11 cellular contexts compared by ENCODE assay signal in the genomic region with DNA sequence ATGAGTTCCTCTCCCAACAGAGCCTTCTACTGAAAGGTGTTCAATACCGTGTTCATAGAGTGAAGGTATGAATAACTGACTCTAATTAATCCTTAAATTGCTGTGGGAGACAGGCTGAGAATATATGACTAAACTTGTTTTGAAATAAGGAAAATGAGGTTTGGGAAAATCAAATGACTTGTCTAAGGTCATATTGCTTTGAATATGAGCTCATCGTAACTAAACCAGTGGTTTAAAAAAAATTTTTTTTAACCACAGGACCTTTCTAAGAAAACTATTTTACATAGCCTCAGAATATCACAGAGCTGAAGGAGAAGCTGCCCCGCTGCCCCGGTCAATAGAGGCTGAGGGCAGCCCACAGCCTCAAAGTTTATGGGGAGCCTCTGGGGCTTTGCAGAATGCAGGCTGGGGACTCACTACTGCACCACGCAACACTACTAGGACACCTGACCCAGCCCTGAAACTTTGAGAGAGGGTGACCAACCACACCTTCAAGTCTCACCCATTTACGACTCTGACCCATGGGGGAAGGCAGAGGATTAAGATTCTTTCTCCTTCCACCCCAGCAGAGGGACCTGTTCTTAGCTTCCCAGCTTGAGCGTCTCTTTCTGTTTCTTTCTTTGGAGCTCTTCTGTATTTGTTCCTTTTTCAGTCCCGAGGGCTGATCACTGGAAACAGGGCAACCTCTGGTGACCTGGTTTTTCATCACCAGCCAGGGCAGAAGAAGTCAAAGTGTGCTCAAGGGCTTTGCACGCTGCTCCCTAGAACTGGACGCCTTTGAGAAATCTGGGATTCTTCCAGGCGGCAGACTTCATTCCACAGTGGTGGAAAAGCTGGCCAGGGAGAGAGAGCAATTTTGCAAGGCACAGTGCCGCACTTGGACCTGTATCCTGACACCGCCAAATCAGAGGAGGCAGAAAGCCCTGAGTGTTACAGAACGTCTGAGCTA.
DNase-seq lines count a peak whose midpoint lies in the region; ATAC-seq and TF ChIP-seq lines count a peak whose summit lies in the region.
"Had no signal": no experiment of that assay in that cellular context is flagged by ENCODE, and none has a peak within 500 bp of the region (broad histone marks: within the 10 kb centered on the region; RNA-seq: fewer than 3 reads in every experiment).

No MANE protein-coding gene starts in this region.

- H3K9me3 ChIP-seq in right cardiac atrium (ENCODE audit: control insufficient read depth, low read length) (no peaks in the 10 kb centered on the region), vagina (no peaks in the 10 kb centered on the region)

- H3K4me3 ChIP-seq in right cardiac atrium (ENCODE audit: low read length) (no peak overlapping the region), vagina (no peak overlapping the region), lower leg skin (ENCODE audit: low read depth, poor library complexity, severe bottlenecking) (no peak overlapping the region)

- ATAC-seq in HG03432 (IDR thresholded peaks at IDR 0.05; ENCODE audit: unreplicated experiment) = peak; percentile 60
- peak; percentile 70 to 86 for ATAC-seq in right cardiac atrium
- ATAC-seq: Panc1 had no signal

- CTCF ChIA-PET in activated CD4-positive, alpha-beta T cell treated with anti-CD3 and anti-CD28 coated beads, Interleukin-2, amount 10 ng/mL, durations not matched to agents 7 days and 5 days (lab: Charles Lee) = interaction anchor here (0.6 to 1.5 kb wide), 4 partner anchors 11 to 425 kb away, joined by 3 to 4 read pairs (median 3); no protein-coding TSS in a partner anchor

- H3K27ac ChIP-seq in right cardiac atrium (ENCODE audit: low read length) = peak overlapping the region; percentile 13
- H3K27ac ChIP-seq in vagina = no peak overlapping the region
- H3K27ac ChIP-seq: HL-60 had no signal

- peak; percentile 6 for DNase-seq in stimulated activated CD4-positive, alpha-beta T cell treated with anti-CD3 and anti-CD28 coated beads, Interleukin-15, amount 100 ng/mL, for 24 hours
- no peak for DNase-seq in stimulated activated CD4-positive, alpha-beta T cell treated with anti-CD3 and anti-CD28 coated beads, Interleukin-4, amount 100 ng/mL, for 24 hours
- DNase-seq in right cardiac atrium = peak; percentile 55 to 80 (median 76)
- no peak for DNase-seq in vagina (ENCODE audit: extremely low spot score in 2 of 2)
- DNase-seq in NK-92 treated with Interleukin-12 subunit alpha and Interleukin-12 subunit beta, amount 100 ng/mL, for 24 hours (lab: John Stamatoyannopoulos, UW) = no peak
- no peak for DNase-seq in lower leg skin (ENCODE audit: low spot score in 2 of 2)
- no peak for DNase-seq in activated CD4-positive, alpha-beta T cell treated with anti-CD3 and anti-CD28 coated beads, Interleukin-2, amount 10 ng/mL, durations not matched to agents 7 days and 5 days

- H3K27ac Mint-ChIP-seq in activated CD4-positive, alpha-beta T cell treated with anti-CD3 and anti-CD28 coated beads, Interleukin-2, amount 10 ng/mL, durations not matched to agents 7 days and 5 days = no peak overlapping the region
- H3K27ac Mint-ChIP-seq: activated naive CD4-positive, alpha-beta T cell treated with anti-CD3 and anti-CD28 coated beads, Interleukin-2, amount 50 U/mL, for 24 hours had no signal

- H3K36me3 ChIP-seq in vagina = no peaks in the 10 kb centered on the region

- H3K4me1 ChIP-seq in right cardiac atrium (ENCODE audit: control insufficient read depth, insufficient read depth, low read length) (peaks cover 5% of the 10 kb centered on the region), vagina (peaks cover 11% of the 10 kb centered on the region)

- intact Hi-C loops in right cardiac atrium (cut with DNase I) (no loop called here), vagina (cut with DNase I) (loop anchor here (10.0 kb wide), 1 partner anchor 224 kb away; a partner anchor contains a TSS), lower leg skin (cut with DNase I; ENCODE audit: low total_unique reads) (no loop called here)

- H3K27me3 ChIP-seq in right cardiac atrium (ENCODE audit: control insufficient read depth, insufficient read depth) = no peaks in the 10 kb centered on the region
- H3K27me3 ChIP-seq in vagina = no peaks in the 10 kb centered on the region

- H3K4me3 Mint-ChIP-seq in activated CD4-positive, alpha-beta T cell treated with anti-CD3 and anti-CD28 coated beads, Interleukin-2, amount 10 ng/mL, durations not matched to agents 7 days and 5 days = no peak overlapping the region
- H3K4me3 Mint-ChIP-seq: activated naive CD4-positive, alpha-beta T cell treated with anti-CD3 and anti-CD28 coated beads, Interleukin-2, amount 50 U/mL, for 24 hours had no signal

- H3K36me3 Mint-ChIP-seq in activated CD4-positive, alpha-beta T cell treated with anti-CD3 and anti-CD28 coated beads, Interleukin-2, amount 10 ng/mL, durations not matched to agents 7 days and 5 days (ENCODE audit: low read depth) = peaks cover 9% of the 10 kb centered on the region

- H3K4me1 Mint-ChIP-seq in activated CD4-positive, alpha-beta T cell treated with anti-CD3 and anti-CD28 coated beads, Interleukin-2, amount 10 ng/mL, durations not matched to agents 7 days and 5 days = no peaks in the 10 kb centered on the region

- no peaks in the 10 kb centered on the region for H3K27me3 Mint-ChIP-seq in activated CD4-positive, alpha-beta T cell treated with anti-CD3 and anti-CD28 coated beads, Interleukin-2, amount 10 ng/mL, durations not matched to agents 7 days and 5 days
- H3K27me3 Mint-ChIP-seq: activated naive CD4-positive, alpha-beta T cell treated with anti-CD3 and anti-CD28 coated beads, Interleukin-2, amount 50 U/mL, for 24 hours had no signal

- WGBS in right cardiac atrium = 59% methylated on average over 14 of the region's 14 CpGs
- WGBS in lower leg skin, 2 donors = 77 to 79% methylated on average over 14 of the region's 14 CpGs

- POLR2A ChIA-PET in activated CD4-positive, alpha-beta T cell treated with anti-CD3 and anti-CD28 coated beads, Interleukin-2, amount 10 ng/mL, durations not matched to agents 7 days and 5 days (lab: Charles Lee) = no interaction called here

- no peak for TF ChIP-seq CTCF in vagina (IDR thresholded peaks at IDR 0.05)
- no peak for TF ChIP-seq CTCF in lower leg skin (IDR thresholded peaks at IDR 0.05)

- H3K9me3 Mint-ChIP-seq in activated CD4-positive, alpha-beta T cell treated with anti-CD3 and anti-CD28 coated beads, Interleukin-2, amount 10 ng/mL, durations not matched to agents 7 days and 5 days = no peaks in the 10 kb centered on the region
- H3K9me3 Mint-ChIP-seq: activated naive CD4-positive, alpha-beta T cell treated with anti-CD3 and anti-CD28 coated beads, Interleukin-2, amount 50 U/mL, for 24 hours had no signal

- TF ChIP-seq POLR2A in vagina (IDR thresholded peaks at IDR 0.05) (no peak), lower leg skin (IDR thresholded peaks at IDR 0.05) (no peak)

Comparison
In these comparisons a context has a peak if more than half of its experiments do, and no peak if none do; other contexts are left out.
1. DNase-seq: peak in stimulated activated CD4-positive, alpha-beta T cell treated with anti-CD3 and anti-CD28 coated beads, Interleukin-15, amount 100 ng/mL, for 24 hours (single experiment) and right cardiac atrium (3 of 3); none in stimulated activated CD4-positive, alpha-beta T cell treated with anti-CD3 and anti-CD28 coated beads, Interleukin-4, amount 100 ng/mL, for 24 hours (single experiment), vagina (0 of 2), NK-92 treated with Interleukin-12 subunit alpha and Interleukin-12 subunit beta, amount 100 ng/mL, for 24 hours (single experiment), lower leg skin (0 of 2) and activated CD4-positive, alpha-beta T cell treated with anti-CD3 and anti-CD28 coated beads, Interleukin-2, amount 10 ng/mL, durations not matched to agents 7 days and 5 days (single experiment).